In genomic region chr5:144205141-144205551, GRCh38 we compare ENCODE assay signal across 10 cellular contexts. TPM values are rescaled to one million over a fixed set of nuclear protein-coding genes. Genes with fewer than 3 reads are reported as not detected.
DNase-seq lines count a peak whose midpoint lies in the region; ATAC-seq, FAIRE-seq and TF ChIP-seq lines count a peak whose summit lies in the region.
"Had no signal": no experiment of that assay in that cellular context is flagged by ENCODE, and none has a peak within 500 bp of the region (broad histone marks: within the 10 kb centered on the region; RNA-seq: fewer than 3 reads in every experiment).

No MANE protein-coding gene starts in this region.

- peak overlapping the region; percentile 6 for H2AFZ ChIP-seq in keratinocyte (ENCODE audit: control insufficient read depth, low read length)

- dilution Hi-C loops in keratinocyte (cut with MboI; ENCODE audit: extremely low pct_ligation_motif_present, low sequenced_read_pairs) = no loop called here

- no peak overlapping the region for H3K27ac ChIP-seq in keratinocyte (ENCODE audit: control insufficient read depth, insufficient read depth, low read length)
- H3K27ac ChIP-seq in upper lobe of right lung = no peak overlapping the region
- H3K27ac ChIP-seq: adrenal gland, C4-2B had no signal

- H3K36me3 ChIP-seq in keratinocyte (ENCODE audit: control insufficient read depth in 2 of 2, extremely low read depth in 1 of 2, insufficient read depth in 2 of 2, low read length in 2 of 2) = no peaks in the 10 kb centered on the region
- H3K36me3 ChIP-seq in upper lobe of right lung = no peaks in the 10 kb centered on the region
- H3K36me3 ChIP-seq: adrenal gland had no signal

- H3K9me1 ChIP-seq in keratinocyte (ENCODE audit: control insufficient read depth, extremely low read depth, insufficient read depth, low read length) = no peaks in the 10 kb centered on the region

- no peaks in the 10 kb centered on the region for H3K4me1 ChIP-seq in keratinocyte (ENCODE audit: control insufficient read depth, extremely low read depth, insufficient read depth, low read length)
- H3K4me1 ChIP-seq in upper lobe of right lung = no peaks in the 10 kb centered on the region
- H3K4me1 ChIP-seq: adrenal gland had no signal

- intact Hi-C loops in upper lobe of right lung (cut with DNase I) = no loop called here

- H3K27me3 ChIP-seq in keratinocyte (ENCODE audit: control insufficient read depth, extremely low read depth, insufficient read depth, low read length) (peaks cover 30% of the 10 kb centered on the region), upper lobe of right lung (peaks cover 22% of the 10 kb centered on the region)

- H3K9me3 ChIP-seq in keratinocyte (ENCODE audit: control insufficient read depth, low read depth, low read length) = no peaks in the 10 kb centered on the region
- H3K9me3 ChIP-seq in upper lobe of right lung = no peaks in the 10 kb centered on the region

- no peak for FAIRE-seq in keratinocyte (lab: Jason Lieb, UNC)

- H3K79me2 ChIP-seq in keratinocyte (ENCODE audit: control insufficient read depth, insufficient read depth, low read length) = no peaks in the 10 kb centered on the region

- peak overlapping the region; percentile 42 for H3K4me2 ChIP-seq in keratinocyte (ENCODE audit: control insufficient read depth, extremely low read depth, insufficient read depth, low read depth, low read length)

- H3K9ac ChIP-seq in keratinocyte (ENCODE audit: control insufficient read depth, extremely low read depth, insufficient read depth, low read length) = no peak overlapping the region

- DNase-seq in NCI-H82 (lab: John Stamatoyannopoulos, UW) (peak; percentile 11), NCI-H82 treated with DMSO at 0.1 percent for 48 hours (lab: John Stamatoyannopoulos, UW; ENCODE audit: unreplicated experiment) (no peak), astrocyte of the hippocampus (ENCODE audit: low read depth, low spot score) (peak; percentile 73), keratinocyte (ENCODE audit: low read depth, low spot score) (no peak), upper lobe of right lung (peak; percentile 63), AML-193 (lab: John Stamatoyannopoulos, UW) (no peak)

- no peak for TF ChIP-seq CTCF in keratinocyte (optimal IDR thresholded peaks at IDR 0.05 in 1 of 3, IDR thresholded peaks at IDR 0.05 in 1 of 3, conservative IDR thresholded peaks at IDR 0.05 in 1 of 3; ENCODE audit: extremely low read depth in 1 of 3, insufficient read depth in 2 of 3, low read length in 3 of 3)
- no peak for TF ChIP-seq CTCF in upper lobe of right lung (IDR thresholded peaks at IDR 0.05)

- no peaks in the 10 kb centered on the region for H4K20me1 ChIP-seq in keratinocyte (ENCODE audit: control insufficient read depth, extremely low read depth, insufficient read depth, low read length)

- no peak overlapping the region for H3K4me3 ChIP-seq in keratinocyte (ENCODE audit: control insufficient read depth in 2 of 3, extremely low read depth in 1 of 3, insufficient read depth in 2 of 3, low read depth in 1 of 3, low read length in 3 of 3)
- H3K4me3 ChIP-seq in upper lobe of right lung = peak overlapping the region; percentile 49
- H3K4me3 ChIP-seq: adrenal gland had no signal

- ATAC-seq in upper lobe of right lung = peak; percentile 48
- no peak for ATAC-seq in HG02852 (IDR thresholded peaks at IDR 0.05; ENCODE audit: unreplicated experiment)
- ATAC-seq in activated CD4-positive, CD25-positive, alpha-beta regulatory T cell treated with anti-CD3 and anti-CD28 coated beads, Interleukin-2, amount 50 U/mL, for 24 hours = no peak

RNA-seq across cellular contexts. Expression of gene KCTD16, which starts 34.5 kb away (rescaled TPM):
- polyA plus RNA-seq in keratinocyte = 0.02 to 0.08 TPM (median 0.04 TPM) in 3 replicates
- not detected for polyA plus RNA-seq in keratinocyte (2011; ENCODE audit: low read depth)
- 0.01 and 0.04 TPM in 2 replicates for polyA plus RNA-seq in keratinocyte (2011; cell fraction: cytosol; rRNA removed)
- polyA plus RNA-seq in keratinocyte (2011; cell fraction: nucleus; rRNA removed) = 0.01 and 0.03 TPM in 2 replicates
- polyA plus RNA-seq in keratinocyte (2012; ENCODE audit: low replicate concordance) = 0.03 TPM in 1 of 2 replicates, not detected in the other
- 0.03 to 0.59 TPM in 2 of 3 replicates, not detected in the other for polyA minus RNA-seq in keratinocyte
- polyA minus RNA-seq in keratinocyte (2011; cell fraction: cytosol; rRNA and poly(A)+ RNA removed) = not detected
- polyA minus RNA-seq in keratinocyte (2011; cell fraction: nucleus; rRNA and poly(A)+ RNA removed) = 0.08 and 0.11 TPM in 2 replicates
- total RNA-seq in upper lobe of right lung = 5.1 TPM

RNA-seq across cellular contexts. Expression of gene YIPF5, which starts 34.7 kb away (rescaled TPM):
- 66.3 to 83.9 TPM (median 77.9 TPM) in 3 replicates for polyA plus RNA-seq in keratinocyte
- polyA plus RNA-seq in keratinocyte (2011; ENCODE audit: low read depth) = 10.7 TPM
- 29.4 and 55.1 TPM in 2 replicates for polyA plus RNA-seq in keratinocyte (2011; cell fraction: cytosol; rRNA removed)
- 63.8 and 83.5 TPM in 2 replicates for polyA plus RNA-seq in keratinocyte (2011; cell fraction: nucleus; rRNA removed)
- 37.0 and 52.5 TPM in 2 replicates for polyA plus RNA-seq in keratinocyte (2012; ENCODE audit: low replicate concordance)
- polyA minus RNA-seq in keratinocyte = 21.8 to 84.0 TPM (median 67.9 TPM) in 3 replicates
- 28.6 TPM for polyA minus RNA-seq in keratinocyte (2011; cell fraction: cytosol; rRNA and poly(A)+ RNA removed)
- polyA minus RNA-seq in keratinocyte (2011; cell fraction: nucleus; rRNA and poly(A)+ RNA removed) = 27.6 and 63.0 TPM in 2 replicates
- total RNA-seq in upper lobe of right lung = 47.6 TPM

Comparison
In these comparisons a context has a peak if more than half of its experiments do, and no peak if none do; other contexts are left out.
1. DNase-seq: peak in NCI-H82 (single experiment), astrocyte of the hippocampus (single experiment) and upper lobe of right lung (single experiment); none in NCI-H82 treated with DMSO at 0.1 percent for 48 hours (single experiment), keratinocyte (single experiment) and AML-193 (0 of 2).